ENCODE assay signal across 22 cellular contexts in genomic region chr9:35706951-35707350, GRCh38. TPM values are rescaled to one million over a fixed set of nuclear protein-coding genes. Genes with fewer than 3 reads are reported as not detected.
DNase-seq lines count a peak whose midpoint lies in the region; ATAC-seq and TF ChIP-seq lines count a peak whose summit lies in the region.
"Had no signal": no experiment of that assay in that cellular context is flagged by ENCODE, and none has a peak within 500 bp of the region (broad histone marks: within the 10 kb centered on the region; RNA-seq: fewer than 3 reads in every experiment).

No MANE protein-coding gene starts in this region.

- CTCF ChIA-PET in activated CD8-positive, alpha-beta T cell treated with anti-CD3 and anti-CD28 coated beads, Interleukin-2, amount 10 ng/mL, durations not matched to agents 7 days and 5 days (lab: Charles Lee) = interaction anchor here (1.5 to 5.2 kb wide), 2 partner anchors 11 to 103 kb away, joined by 4 to 39 read pairs; no protein-coding TSS in a partner anchor
- CTCF ChIA-PET in activated CD8-positive, alpha-beta T cell treated with anti-CD3 and anti-CD28 coated beads for 36 hours (lab: Charles Lee) = interaction anchor here (0.9 to 15.2 kb wide), 3 partner anchors 11 to 20 kb away, joined by 3 to 121 read pairs (median 4); no protein-coding TSS in a partner anchor

- H3K9me3 Mint-ChIP-seq in activated CD8-positive, alpha-beta T cell treated with anti-CD3 and anti-CD28 coated beads, Interleukin-2, amount 10 ng/mL, durations not matched to agents 7 days and 5 days (ENCODE audit: insufficient read depth) = no peaks in the 10 kb centered on the region
- H3K9me3 Mint-ChIP-seq in activated CD8-positive, alpha-beta T cell treated with anti-CD3 and anti-CD28 coated beads for 36 hours = no peaks in the 10 kb centered on the region
- no peaks in the 10 kb centered on the region for H3K9me3 Mint-ChIP-seq in natural killer cell
- H3K9me3 Mint-ChIP-seq: GM23338 had no signal

- no peak for DNase-seq in activated CD8-positive, alpha-beta T cell treated with anti-CD3 and anti-CD28 coated beads, Interleukin-2, amount 10 ng/mL, durations not matched to agents 7 days and 5 days
- DNase-seq in activated CD8-positive, alpha-beta T cell treated with anti-CD3 and anti-CD28 coated beads for 36 hours = no peak
- DNase-seq in coronary artery (ENCODE audit: low spot score) (no peak), natural killer cell (no peak), thoracic aorta (ENCODE audit: low spot score) (no peak), 8988T (no peak), GM13976 (ENCODE audit: low spot score) (no peak), D341Med (ENCODE audit: low spot score) (no peak)
- DNase-seq: Caco-2, DMS53, KG1, NCI-H1436 treated with DMSO at 0.1 percent for 48 hours, NCI-H2029 treated with DMSO at 0.1 percent for 48 hours, NCI-H2171 treated with DMSO at 0.1 percent for 48 hours, NCI-H446 treated with DMSO at 0.1 percent for 48 hours, NCI-H748 treated with DMSO at 0.1 percent for 48 hours, OCI-M1, SIG-M5 had no signal

- H3K4me3 ChIP-seq in coronary artery (no peak overlapping the region), thoracic aorta (no peak overlapping the region)
- H3K4me3 ChIP-seq: BLaER1, GM23338 had no signal

- no peaks in the 10 kb centered on the region for H3K27me3 ChIP-seq in thoracic aorta (replicated peaks; ENCODE audit: insufficient read depth)
- H3K27me3 ChIP-seq: BLaER1 had no signal

- no peak for TF ChIP-seq CTCF in activated CD8-positive, alpha-beta T cell treated with anti-CD3 and anti-CD28 coated beads for 36 hours (IDR thresholded peaks at IDR 0.05)
- no peak for TF ChIP-seq CTCF in coronary artery (IDR thresholded peaks at IDR 0.05)
- TF ChIP-seq CTCF in natural killer cell (IDR thresholded peaks at IDR 0.05) = no peak
- no peak for TF ChIP-seq CTCF in thoracic aorta (IDR thresholded peaks at IDR 0.05)
- TF ChIP-seq CTCF in GM13976 (IDR thresholded peaks at IDR 0.05; ENCODE audit: borderline replicate concordance, control extremely low read depth, extremely low read depth, insufficient read depth, missing control alignments) = no peak

- no peaks in the 10 kb centered on the region for H3K9me3 ChIP-seq in thoracic aorta
- H3K9me3 ChIP-seq: BLaER1, Caco-2 had no signal

- H3K36me3 ChIP-seq in thoracic aorta = peaks cover 92% of the 10 kb centered on the region

- no peak overlapping the region for H3K4me3 Mint-ChIP-seq in activated CD8-positive, alpha-beta T cell treated with anti-CD3 and anti-CD28 coated beads, Interleukin-2, amount 10 ng/mL, durations not matched to agents 7 days and 5 days
- H3K4me3 Mint-ChIP-seq in activated CD8-positive, alpha-beta T cell treated with anti-CD3 and anti-CD28 coated beads for 36 hours = no peak overlapping the region
- no peak overlapping the region for H3K4me3 Mint-ChIP-seq in natural killer cell
- H3K4me3 Mint-ChIP-seq: GM23338 had no signal

- H3K27ac ChIP-seq in coronary artery (peak overlapping the region; percentile 39 to 46), thoracic aorta (peak overlapping the region; percentile 34 to 42)
- H3K27ac ChIP-seq: 22Rv1, BLaER1 had no signal

- in situ Hi-C loops in GM13976 (cut with MboI; ENCODE audit: low sequenced_read_pairs, unreplicated experiment) = no loop called here

- no peaks in the 10 kb centered on the region for H3K4me1 Mint-ChIP-seq in activated CD8-positive, alpha-beta T cell treated with anti-CD3 and anti-CD28 coated beads, Interleukin-2, amount 10 ng/mL, durations not matched to agents 7 days and 5 days (ENCODE audit: low read depth)
- H3K4me1 Mint-ChIP-seq in activated CD8-positive, alpha-beta T cell treated with anti-CD3 and anti-CD28 coated beads for 36 hours (ENCODE audit: low read depth) = peaks cover under 1% of the 10 kb centered on the region
- H3K4me1 Mint-ChIP-seq in natural killer cell = peaks cover 13 to 20% of the 10 kb centered on the region in 2 donors
- H3K4me1 Mint-ChIP-seq: GM23338 had no signal

- no peaks in the 10 kb centered on the region for H3K27me3 Mint-ChIP-seq in activated CD8-positive, alpha-beta T cell treated with anti-CD3 and anti-CD28 coated beads, Interleukin-2, amount 10 ng/mL, durations not matched to agents 7 days and 5 days (ENCODE audit: low read depth)
- H3K27me3 Mint-ChIP-seq in activated CD8-positive, alpha-beta T cell treated with anti-CD3 and anti-CD28 coated beads for 36 hours = no peaks in the 10 kb centered on the region
- H3K27me3 Mint-ChIP-seq in natural killer cell (ENCODE audit: low read depth in 2 of 2) = no peaks in the 10 kb centered on the region

- no peaks in the 10 kb centered on the region for H3K4me1 ChIP-seq in thoracic aorta (ENCODE audit: control insufficient read depth in 1 of 2, low read depth in 2 of 2)
- H3K4me1 ChIP-seq: BLaER1, Caco-2 had no signal

- POLR2A ChIA-PET in activated CD8-positive, alpha-beta T cell treated with anti-CD3 and anti-CD28 coated beads, Interleukin-2, amount 10 ng/mL, durations not matched to agents 7 days and 5 days (lab: Charles Lee) = no interaction called here
- POLR2A ChIA-PET in activated CD8-positive, alpha-beta T cell treated with anti-CD3 and anti-CD28 coated beads for 36 hours (lab: Charles Lee) = no interaction called here

- intact Hi-C loops in activated CD8-positive, alpha-beta T cell treated with anti-CD3 and anti-CD28 coated beads for 36 hours (cut with micrococcal nuclease) = no loop called here
- intact Hi-C loops in natural killer cell (cut with micrococcal nuclease) = no loop called here

- no peak for ATAC-seq in activated CD8-positive, alpha-beta T cell treated with anti-CD3 and anti-CD28 coated beads, Interleukin-2, amount 10 ng/mL, durations not matched to agents 7 days and 5 days
- no peak for ATAC-seq in activated CD8-positive, alpha-beta T cell treated with anti-CD3 and anti-CD28 coated beads for 36 hours
- ATAC-seq in natural killer cell (no peak), thoracic aorta (ENCODE audit: insufficient number of reproducible peaks, low FRiP score, low read depth) (no peak)
- ATAC-seq: GM23338, HCT116 had no signal

- peaks cover 82% of the 10 kb centered on the region for H3K36me3 Mint-ChIP-seq in activated CD8-positive, alpha-beta T cell treated with anti-CD3 and anti-CD28 coated beads, Interleukin-2, amount 10 ng/mL, durations not matched to agents 7 days and 5 days (ENCODE audit: low read depth)
- H3K36me3 Mint-ChIP-seq in activated CD8-positive, alpha-beta T cell treated with anti-CD3 and anti-CD28 coated beads for 36 hours (ENCODE audit: low read depth) = peaks cover 60% of the 10 kb centered on the region
- peaks cover 27% of the 10 kb centered on the region for H3K36me3 Mint-ChIP-seq in natural killer cell

- H3K27ac Mint-ChIP-seq in activated CD8-positive, alpha-beta T cell treated with anti-CD3 and anti-CD28 coated beads, Interleukin-2, amount 10 ng/mL, durations not matched to agents 7 days and 5 days = peak overlapping the region; percentile 10
- H3K27ac Mint-ChIP-seq in activated CD8-positive, alpha-beta T cell treated with anti-CD3 and anti-CD28 coated beads for 36 hours = no peak overlapping the region
- peak overlapping the region; percentile 38 to 78 for H3K27ac Mint-ChIP-seq in natural killer cell
- H3K27ac Mint-ChIP-seq: GM23338 had no signal

RNA-seq across cellular contexts. Expression of gene TPM2, which starts 17.2 kb away (rescaled TPM):
- total RNA-seq in activated CD8-positive, alpha-beta T cell treated with anti-CD3 and anti-CD28 coated beads, Interleukin-2, amount 10 ng/mL, durations not matched to agents 7 days and 5 days = 10 to 100 TPM; 12.0 to 12.8 TPM
- total RNA-seq in activated CD8-positive, alpha-beta T cell treated with anti-CD3 and anti-CD28 coated beads for 36 hours = 1 to 10 TPM; 4.8 to 5.3 TPM
- total RNA-seq in natural killer cell = 10 to 100 TPM; 20.9 to 23.8 (median 22.9) TPM
- total RNA-seq in thoracic aorta = 1,000 to 10,000 TPM; 4,158 to 5,700 TPM

RNA-seq across cellular contexts. Expression of gene TLN1, which starts 25.0 kb away (rescaled TPM):
- total RNA-seq in activated CD8-positive, alpha-beta T cell treated with anti-CD3 and anti-CD28 coated beads, Interleukin-2, amount 10 ng/mL, durations not matched to agents 7 days and 5 days = 100 to 1,000 TPM; 448 to 450 TPM
- total RNA-seq in activated CD8-positive, alpha-beta T cell treated with anti-CD3 and anti-CD28 coated beads for 36 hours = 100 to 1,000 TPM; 212 to 219 TPM
- 100 to 1,000 TPM; 509 to 552 (median 528) TPM for total RNA-seq in natural killer cell
- total RNA-seq in thoracic aorta = 1,000 to 10,000 TPM in 1 of 2 donors, 100 to 1,000 TPM in 1; 889 to 1,019 TPM

RNA-seq across cellular contexts. Expression of gene CREB3, which starts 25.5 kb away (rescaled TPM):
- 10 to 100 TPM; 21.6 to 21.7 TPM for total RNA-seq in activated CD8-positive, alpha-beta T cell treated with anti-CD3 and anti-CD28 coated beads, Interleukin-2, amount 10 ng/mL, durations not matched to agents 7 days and 5 days
- total RNA-seq in activated CD8-positive, alpha-beta T cell treated with anti-CD3 and anti-CD28 coated beads for 36 hours = 10 to 100 TPM; 22.3 to 22.4 TPM
- total RNA-seq in natural killer cell = 10 to 100 TPM; 15.7 to 19.7 (median 18.8) TPM
- 10 to 100 TPM; 46.0 to 62.4 TPM for total RNA-seq in thoracic aorta

RNA-seq across cellular contexts. Expression of gene CA9, which starts 33.2 kb away (rescaled TPM):
- total RNA-seq in activated CD8-positive, alpha-beta T cell treated with anti-CD3 and anti-CD28 coated beads, Interleukin-2, amount 10 ng/mL, durations not matched to agents 7 days and 5 days = 1 to 10 TPM in 1 of 2 experiments, under 1 TPM in 1; 0.50 to 1.3 TPM
- 1 to 10 TPM; 4.5 to 4.9 TPM for total RNA-seq in activated CD8-positive, alpha-beta T cell treated with anti-CD3 and anti-CD28 coated beads for 36 hours
- total RNA-seq in natural killer cell = not detected
- 10 to 100 TPM in 1 of 2 donors, not detected in 1; 10.7 TPM for total RNA-seq in thoracic aorta
- total RNA-seq: Caco-2, GM23338 had no signal

RNA-seq across cellular contexts. Expression of gene ARHGEF39, which starts 42.0 kb away (rescaled TPM):
- 10 to 100 TPM; 17.2 to 17.3 TPM for total RNA-seq in activated CD8-positive, alpha-beta T cell treated with anti-CD3 and anti-CD28 coated beads, Interleukin-2, amount 10 ng/mL, durations not matched to agents 7 days and 5 days
- total RNA-seq in activated CD8-positive, alpha-beta T cell treated with anti-CD3 and anti-CD28 coated beads for 36 hours = 10 to 100 TPM; 16.0 to 19.9 TPM
- total RNA-seq in natural killer cell (1 to 10 TPM; 1.3 to 3.2 (median 1.5) TPM), thoracic aorta (1 to 10 TPM in 1 of 2 donors, under 1 TPM in 1; 0.54 to 1.2 TPM)

Comparison
In these comparisons a context has a peak if more than half of its experiments do, and no peak if none do; other contexts are left out.
1. RNA of gene TPM2, which starts 17.2 kb away (total RNA-seq): 4,158 to 5,700 TPM in thoracic aorta; 20.9 to 23.8 TPM in natural killer cell, 12.0 to 12.8 TPM in activated CD8-positive, alpha-beta T cell treated with anti-CD3 and anti-CD28 coated beads, Interleukin-2, amount 10 ng/mL, durations not matched to agents 7 days and 5 days and 4.8 to 5.3 TPM in activated CD8-positive, alpha-beta T cell treated with anti-CD3 and anti-CD28 coated beads for 36 hours; every median in the first group is over 100 times any median in the second.